Comparison of ENCODE assay signal across 8 cellular contexts in genomic region chr1:27672750-27673112, GRCh38. TPM values are rescaled to one million over a fixed set of nuclear protein-coding genes. Genes with fewer than 3 reads are reported as not detected.
DNase-seq lines count a peak whose midpoint lies in the region; ATAC-seq and TF ChIP-seq lines count a peak whose summit lies in the region.

No MANE protein-coding gene starts in this region.

- H3K9ac ChIP-seq in ES-I3 (ENCODE audit: low read depth, low read length), result peak overlapping the region; percentile 30; the same call in 1 of the 2 replicates
- no peak overlapping the region for H3K9ac ChIP-seq in fibroblast of lung (ENCODE audit: insufficient read depth, low read length)

- H3K9me3 ChIP-seq in ES-I3 (ENCODE audit: control insufficient read depth, insufficient read depth, low read length), result no peaks in the 10 kb centered on the region
- H3K9me3 ChIP-seq in SJCRH30 (replicated peaks), result no peaks in the 10 kb centered on the region
- no peaks in the 10 kb centered on the region for H3K9me3 ChIP-seq in fibroblast of lung (ENCODE audit: control insufficient read depth, insufficient read depth, low read depth, low read length)

- H2AFZ ChIP-seq in fibroblast of lung (ENCODE audit: low read length), result no peak overlapping the region

- H4K20me1 ChIP-seq in fibroblast of lung (ENCODE audit: control insufficient read depth, extremely low read depth, insufficient read depth, low read length), result no peaks in the 10 kb centered on the region

- H3K36me3 ChIP-seq in ES-I3 (ENCODE audit: insufficient read depth, low read length), result no peaks in the 10 kb centered on the region
- no peaks in the 10 kb centered on the region for H3K36me3 ChIP-seq in SJCRH30
- H3K36me3 ChIP-seq in fibroblast of lung (ENCODE audit: control insufficient read depth, insufficient read depth, low read length), result no peaks in the 10 kb centered on the region

- TF ChIP-seq CTCF in fibroblast of lung (conservative IDR thresholded peaks at IDR 0.05 in 1 of 2, IDR thresholded peaks at IDR 0.05 in 1 of 2; ENCODE audit: low read depth in 1 of 2, low read length in 2 of 2) (no peak), retinal pigment epithelial cell (conservative IDR thresholded peaks at IDR 0.05; ENCODE audit: low read depth, low read length) (no peak)

- H3K27me3 ChIP-seq in SJCRH30 (no peaks in the 10 kb centered on the region), fibroblast of lung (ENCODE audit: control insufficient read depth, insufficient read depth, low read length) (no peaks in the 10 kb centered on the region)

- ATAC-seq in GM21717 (IDR thresholded peaks at IDR 0.05; ENCODE audit: unreplicated experiment), result no peak
- ATAC-seq in HG03469 (IDR thresholded peaks at IDR 0.05; ENCODE audit: unreplicated experiment), result no peak
- ATAC-seq in GM21515 (IDR thresholded peaks at IDR 0.05; ENCODE audit: unreplicated experiment), result no peak
- ATAC-seq in GM18505 (IDR thresholded peaks at IDR 0.05; ENCODE audit: unreplicated experiment), result no peak

- TF ChIP-seq POLR2A in GM18505 (IDR thresholded peaks at IDR 0.05; ENCODE audit: borderline replicate concordance, extremely low read depth, insufficient read depth, insufficient read length), result no peak

- peak overlapping the region; percentile 93 for H3K4me2 ChIP-seq in fibroblast of lung (ENCODE audit: extremely low read depth, insufficient read depth, low read length)

- H3K27ac ChIP-seq in SJCRH30 (no peak overlapping the region), fibroblast of lung (ENCODE audit: insufficient read depth, low read length) (peak overlapping the region; percentile 62)

- DNase-seq in SJCRH30 (no peak), fibroblast of lung (ENCODE audit: low read depth in 2 of 2) (peak; percentile 43 to 77), retinal pigment epithelial cell (ENCODE audit: low read depth) (no peak)

- peaks cover 6% of the 10 kb centered on the region; the same call in 1 of the 2 replicates for H3K4me1 ChIP-seq in ES-I3 (ENCODE audit: insufficient read depth, low read length)
- H3K4me1 ChIP-seq in SJCRH30, result peaks cover 6% of the 10 kb centered on the region
- H3K4me1 ChIP-seq in fibroblast of lung (ENCODE audit: control insufficient read depth, extremely low read depth, insufficient read depth, low read length), result peaks cover 13% of the 10 kb centered on the region

- no peaks in the 10 kb centered on the region for H3K79me2 ChIP-seq in fibroblast of lung (ENCODE audit: control insufficient read depth, insufficient read depth, low read length)

- H3K4me3 ChIP-seq in SJCRH30 (peak overlapping the region; percentile 18), fibroblast of lung (replicated peaks in 1 of 4; ENCODE audit: control extremely low read depth in 1 of 4, insufficient read depth in 1 of 4, low read depth in 3 of 4, low read length in 4 of 4) (peak overlapping the region; percentile 37 to 85 (median 53)), retinal pigment epithelial cell (ENCODE audit: low read length) (peak overlapping the region; percentile 48)

RNA-seq across cellular contexts. Expression of gene IFI6, which starts 0.7 kb away (rescaled TPM):
- total RNA-seq in SJCRH30 (2014; rRNA removed; shearing (Covaris generic)), result 5.8 and 6.8 TPM in 2 replicates
- total RNA-seq in fibroblast of lung, result 64.7 and 68.4 TPM in 2 replicates
- 14.9 and 43.7 TPM in 2 replicates for polyA plus RNA-seq in fibroblast of lung
- 47.0 and 126 TPM in 2 replicates for polyA plus RNA-seq in fibroblast of lung (2012)
- polyA minus RNA-seq in fibroblast of lung (ENCODE audit: low replicate concordance), result 5.5 and 11.9 TPM in 2 replicates

RNA-seq across cellular contexts. Expression of gene FGR, which starts 37.7 kb away (rescaled TPM):
- not detected in 2 replicates for total RNA-seq in SJCRH30 (2014; rRNA removed; shearing (Covaris generic))
- under 0.01 TPM in 1 of 2 replicates, not detected in the other for total RNA-seq in fibroblast of lung
- not detected in 2 replicates for polyA plus RNA-seq in fibroblast of lung
- not detected in 2 replicates for polyA plus RNA-seq in fibroblast of lung (2012)
- not detected in 2 replicates for polyA minus RNA-seq in fibroblast of lung (ENCODE audit: low replicate concordance)

RNA-seq across cellular contexts. Expression of gene FAM76A, which starts 53.0 kb away (rescaled TPM):
- 8.4 and 13.0 TPM in 2 replicates for total RNA-seq in SJCRH30 (2014; rRNA removed; shearing (Covaris generic))
- total RNA-seq in fibroblast of lung, result 13.1 and 17.5 TPM in 2 replicates
- 9.2 and 13.5 TPM in 2 replicates for polyA plus RNA-seq in fibroblast of lung
- 6.3 and 9.2 TPM in 2 replicates for polyA plus RNA-seq in fibroblast of lung (2012)
- polyA minus RNA-seq in fibroblast of lung (ENCODE audit: low replicate concordance), result 2.0 and 9.5 TPM in 2 replicates

Comparison
In these comparisons a context has a peak if more than half of its experiments do, and no peak if none do; other contexts are left out.
1. DNase-seq: peak in fibroblast of lung (2 of 2); none in SJCRH30 (0 of 2) and retinal pigment epithelial cell (single experiment).
2. Peak in every context shown above with its lines, with median percentiles within 50 percentile points of each other: H3K4me3 ChIP-seq.